Comparison of ENCODE assay signal across 16 cellular contexts in genomic region chr3:20083253-20083652, GRCh38.
"Had no signal": no experiment of that assay in that cellular context is flagged by ENCODE, and none has a peak within 500 bp of the region (broad histone marks: within the 10 kb centered on the region; RNA-seq: fewer than 3 reads in every experiment).

No MANE protein-coding gene starts in this region.

- H3K27ac Mint-ChIP-seq: activated naive CD8-positive, alpha-beta T cell treated with anti-CD3 and anti-CD28 coated beads, Interleukin-2, amount 50 U/mL, for 24 hours; stimulated activated naive B cell treated with anti-CD40 and anti-IgM and Interleukin-4, amounts not matched to agents 10 μg/mL and 1 μg/mL and 100 μg/mL, for 72 hours had no signal

- H3K9me3 ChIP-seq: sigmoid colon, uterus had no signal

- H3K4me3 Mint-ChIP-seq: activated naive CD8-positive, alpha-beta T cell treated with anti-CD3 and anti-CD28 coated beads, Interleukin-2, amount 50 U/mL, for 24 hours; stimulated activated naive B cell treated with anti-CD40 and anti-IgM and Interleukin-4, amounts not matched to agents 10 μg/mL and 1 μg/mL and 100 μg/mL, for 72 hours had no signal

- H3K9me3 Mint-ChIP-seq: activated naive CD8-positive, alpha-beta T cell treated with anti-CD3 and anti-CD28 coated beads, Interleukin-2, amount 50 U/mL, for 24 hours; stimulated activated naive B cell treated with anti-CD40 and anti-IgM and Interleukin-4, amounts not matched to agents 10 μg/mL and 1 μg/mL and 100 μg/mL, for 72 hours had no signal

- H3K36me3 ChIP-seq: uterus, WERI-Rb-1 had no signal

- ATAC-seq: activated naive CD8-positive, alpha-beta T cell treated with anti-CD3 and anti-CD28 coated beads, Interleukin-2, amount 50 U/mL, for 24 hours; foreskin keratinocyte; stimulated activated naive B cell treated with anti-CD40 and anti-IgM and Interleukin-4, amounts not matched to agents 10 μg/mL and 1 μg/mL and 100 μg/mL, for 72 hours had no signal

- H3K4me3 ChIP-seq: sigmoid colon, smooth muscle cell, uterus had no signal

- H3K27ac ChIP-seq: foreskin keratinocyte, sigmoid colon, uterus, WERI-Rb-1 had no signal

- H3K27me3 Mint-ChIP-seq: activated naive CD8-positive, alpha-beta T cell treated with anti-CD3 and anti-CD28 coated beads, Interleukin-2, amount 50 U/mL, for 24 hours; stimulated activated naive B cell treated with anti-CD40 and anti-IgM and Interleukin-4, amounts not matched to agents 10 μg/mL and 1 μg/mL and 100 μg/mL, for 72 hours had no signal

- H3K27me3 ChIP-seq: foreskin keratinocyte, sigmoid colon, uterus had no signal

- DNase-seq: activated CD4-positive, alpha-beta T cell treated with anti-CD3 and anti-CD28 coated beads for 1 hour; activated naive CD4-positive, alpha-beta T cell; activated naive CD8-positive, alpha-beta T cell treated with anti-CD3 and anti-CD28 coated beads, Interleukin-2, amount 50 U/mL, for 24 hours; activated T-cell treated with anti-CD3 and anti-CD28 coated beads, Interleukin-2, amount 50 U/mL, for 1 hour; dermis blood vessel endothelial cell; effector CD8-positive, alpha-beta T cell; foreskin keratinocyte; retina; sigmoid colon; stimulated activated CD4-positive, alpha-beta T cell treated with anti-CD3 and anti-CD28 coated beads, Interleukin-15, amount 100 ng/mL, for 24 hours; stimulated activated naive B cell treated with anti-CD40 and anti-IgM and Interleukin-4, amounts not matched to agents 10 μg/mL and 1 μg/mL and 100 μg/mL, for 72 hours; T-helper 2 cell; trophoblast cell; uterus; WERI-Rb-1 had no signal

- H3K4me1 ChIP-seq: uterus had no signal
